Comparison of ENCODE assay signal across 18 cellular contexts in genomic region chr2:61134141-61134540, GRCh38. TPM values are rescaled to one million over a fixed set of nuclear protein-coding genes. Genes with fewer than 3 reads are reported as not detected.
DNase-seq lines count a peak whose midpoint lies in the region; ATAC-seq and TF ChIP-seq lines count a peak whose summit lies in the region.
"Had no signal": no experiment of that assay in that cellular context is flagged by ENCODE, and none has a peak within 500 bp of the region (broad histone marks: within the 10 kb centered on the region; RNA-seq: fewer than 3 reads in every experiment).

No MANE protein-coding gene starts in this region.

- no peak overlapping the region for H3K23ac ChIP-seq in neuronal stem cell (ENCODE audit: low read depth, low read length, poor library complexity)

- TF ChIP-seq CTCF in AG10803 (conservative IDR thresholded peaks at IDR 0.05; ENCODE audit: low read length) = no peak
- no peak for TF ChIP-seq CTCF in astrocyte of the spinal cord (IDR thresholded peaks at IDR 0.05; ENCODE audit: low read depth, low read length)

- no peak overlapping the region for H3K4ac ChIP-seq in neuronal stem cell (ENCODE audit: low read length)

- H3K36me3 ChIP-seq in neuronal stem cell (replicated peaks in 1 of 2; ENCODE audit: control insufficient read depth in 2 of 2, insufficient read depth in 2 of 2, low read length in 2 of 2) = no peaks in the 10 kb centered on the region

- H4K91ac ChIP-seq in neuronal stem cell (ENCODE audit: low read depth, low read length, poor library complexity) = no peak overlapping the region

- DNase-seq in AG10803 (ENCODE audit: low read depth) (peak; percentile 26), M059J (ENCODE audit: low read depth) (peak; percentile 15), astrocyte of the spinal cord (ENCODE audit: low read depth, low spot score) (peak; percentile 15), pons (ENCODE audit: low spot score) (peak; percentile 75), T-helper 9 cell (no peak), neuronal stem cell (ENCODE audit: low spot score) (no peak)
- DNase-seq: CD4-positive, CD25-positive, alpha-beta regulatory T cell; DMS79; GM23248; KG1; NCI-H1105 treated with DMSO at 0.1 percent for 48 hours; NCI-H187 treated with DMSO at 0.1 percent for 48 hours; NCI-H2171; NCI-H446 treated with DMSO at 0.1 percent for 48 hours; NCI-H774 had no signal

- WGBS in neuronal stem cell (ENCODE audit: extremely low coverage in 2 of 2, insufficient read length in 2 of 2, insufficient replicate concordance in 1 of 2), 2 donors = no CpG with 5 or more reads among the region's 4 CpGs

- no peak overlapping the region for H2BK120ac ChIP-seq in neuronal stem cell (ENCODE audit: low read depth, low read length)

- H3K4me3 ChIP-seq in AG10803 (ENCODE audit: low read length) (no peak overlapping the region), astrocyte of the spinal cord (ENCODE audit: low read depth, low read length) (no peak overlapping the region), neuronal stem cell (ENCODE audit: low read length in 2 of 2) (no peak overlapping the region)
- H3K4me3 ChIP-seq: A549, GM23248 had no signal

- no peak for ATAC-seq in GM21447 (IDR thresholded peaks at IDR 0.05; ENCODE audit: unreplicated experiment)
- ATAC-seq: A549, Right ventricle myocardium inferior had no signal

- H2BK5ac ChIP-seq in neuronal stem cell (ENCODE audit: low read length) = no peak overlapping the region

- no peak overlapping the region for H3K4me2 ChIP-seq in neuronal stem cell (ENCODE audit: insufficient read depth, low read length, poor library complexity, severe bottlenecking)
- H3K4me2 ChIP-seq: A549 had no signal

- H2BK15ac ChIP-seq in neuronal stem cell (ENCODE audit: low read length) = no peak overlapping the region

- H3K79me1 ChIP-seq in neuronal stem cell (ENCODE audit: low read depth, low read length) = no peaks in the 10 kb centered on the region

- H3K27ac ChIP-seq in neuronal stem cell (replicated peaks; ENCODE audit: low read length) = no peak overlapping the region
- H3K27ac ChIP-seq: A549, GM23248 had no signal

- no peak overlapping the region for H3K14ac ChIP-seq in neuronal stem cell (ENCODE audit: low read length)

- H3K18ac ChIP-seq in neuronal stem cell (ENCODE audit: low read length) = no peak overlapping the region

- no peak overlapping the region for H2BK12ac ChIP-seq in neuronal stem cell (ENCODE audit: low read length)

- H3K9ac ChIP-seq in neuronal stem cell (ENCODE audit: low read depth, low read length, poor library complexity) = no peak overlapping the region
- H3K9ac ChIP-seq: GM23248 had no signal

- in situ Hi-C loops in astrocyte of the spinal cord (cut with HindIII; ENCODE audit: low sequenced_read_pairs) = no loop called here

- no peaks in the 10 kb centered on the region for H3K4me1 ChIP-seq in neuronal stem cell (ENCODE audit: control insufficient read depth in 2 of 2, insufficient read depth in 1 of 2, low read depth in 1 of 2, low read length in 2 of 2)
- H3K4me1 ChIP-seq: A549 had no signal

- H4K8ac ChIP-seq in neuronal stem cell (ENCODE audit: low read depth, low read length) = no peak overlapping the region

- no peaks in the 10 kb centered on the region for H3K9me3 ChIP-seq in neuronal stem cell (replicated peaks in 1 of 2; ENCODE audit: control insufficient read depth in 2 of 2, insufficient read depth in 1 of 2, low read depth in 1 of 2, low read length in 2 of 2)
- H3K9me3 ChIP-seq: A549 had no signal

- no peaks in the 10 kb centered on the region for H3K27me3 ChIP-seq in neuronal stem cell (ENCODE audit: control insufficient read depth in 3 of 3, insufficient read depth in 3 of 3, low read depth in 1 of 3, low read length in 3 of 3)

- H2AFZ ChIP-seq in neuronal stem cell (ENCODE audit: low read length) = no peak overlapping the region
- H2AFZ ChIP-seq: GM23248 had no signal

- H2AK5ac ChIP-seq in neuronal stem cell (ENCODE audit: low read depth, low read length) = no peak overlapping the region

RNA-seq across cellular contexts. Expression of gene C2orf74, which starts 27.8 kb away (rescaled TPM):
- total RNA-seq in M059J (2014; rRNA removed; shearing (Covaris generic)) = 13.0 and 23.0 TPM in 2 replicates
- polyA plus RNA-seq in neuronal stem cell (2013, experiment 1 of 2) = 30.9 TPM
- 31.7 TPM for polyA plus RNA-seq in neuronal stem cell (2013, experiment 2 of 2)

Comparison
In these comparisons a context has a peak if more than half of its experiments do, and no peak if none do; other contexts are left out.
1. DNase-seq: peak in AG10803 (single experiment), M059J (single experiment), astrocyte of the spinal cord (single experiment) and pons (single experiment); none in T-helper 9 cell (single experiment) and neuronal stem cell (single experiment).